In the genomic region with DNA sequence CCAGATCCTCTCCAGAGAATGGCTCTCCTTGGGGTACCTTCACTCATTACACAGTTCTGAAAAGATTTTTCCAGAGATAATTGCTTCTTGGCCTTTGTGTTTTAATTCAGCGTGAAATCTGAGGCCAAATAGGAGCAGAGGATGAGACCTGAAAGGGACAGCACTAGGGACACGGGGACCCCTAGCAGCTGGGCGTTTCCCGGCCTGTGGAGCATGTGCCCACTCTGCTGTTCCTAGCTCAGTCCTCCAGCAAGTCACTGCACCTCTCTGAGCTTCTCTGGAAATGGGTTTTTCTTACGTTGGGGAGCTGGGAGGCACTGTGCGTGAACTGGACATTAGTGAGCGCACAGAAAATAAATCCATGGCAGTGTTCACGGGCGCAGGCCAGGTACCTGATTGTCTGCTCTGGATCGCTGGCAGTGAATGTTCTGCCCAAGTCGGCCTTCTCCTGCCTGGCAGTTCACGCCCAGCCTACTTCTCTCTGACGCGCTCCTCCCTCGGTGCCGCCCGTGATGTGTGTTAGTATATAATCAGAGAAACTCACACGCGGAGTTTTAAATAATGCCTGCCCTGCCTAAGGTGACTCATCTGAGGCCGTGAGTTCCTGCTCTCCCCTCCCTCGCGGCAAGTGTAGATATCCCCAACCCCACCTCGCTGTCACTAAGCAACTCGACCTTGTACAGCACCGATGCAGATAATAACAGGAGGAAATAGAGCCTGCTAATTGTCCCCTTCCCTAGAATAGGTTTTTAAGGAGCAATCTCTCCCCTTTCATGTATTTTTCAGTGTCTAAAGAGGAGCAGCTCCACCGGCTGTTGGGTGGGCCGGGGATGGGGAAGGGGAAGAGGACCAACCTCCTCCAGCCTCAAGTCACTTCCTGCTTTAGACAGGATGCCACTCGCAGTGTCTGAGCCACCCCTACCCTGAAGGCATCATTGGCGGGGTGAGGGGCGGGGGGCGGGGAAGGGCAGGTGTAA, we compare ENCODE assay signal across 8 cellular contexts. TPM values are rescaled to one million over a fixed set of nuclear protein-coding genes. Genes with fewer than 3 reads are reported as not detected.
A peak's percentile ranks its signal among the peaks of the same experiment; 100 is the strongest.
DNase-seq lines count a peak whose midpoint lies in the region; ATAC-seq and TF ChIP-seq lines count a peak whose summit lies in the region.

No MANE protein-coding gene starts in this region.

- TF ChIP-seq CTCF in nephron progenitor cell (IDR thresholded peaks at IDR 0.05), result no peak

- no peaks in the 10 kb centered on the region for H3K9me3 ChIP-seq in HUES48 (ENCODE audit: control insufficient read depth, insufficient read depth, low read length)
- H3K9me3 ChIP-seq in muscle layer of duodenum (ENCODE audit: control insufficient read depth in 1 of 2, low read length in 2 of 2), result no peaks in the 10 kb centered on the region

- H3K36me3 ChIP-seq in HUES48 (ENCODE audit: control insufficient read depth, insufficient read depth, low read length) (peaks cover 7% of the 10 kb centered on the region), muscle layer of duodenum (ENCODE audit: control insufficient read depth in 1 of 2, insufficient read depth in 2 of 2, low read length in 2 of 2) (peaks cover 0 to 3% of the 10 kb centered on the region in 2 donors)

- no peaks in the 10 kb centered on the region for H3K9me3 Mint-ChIP-seq in nephron progenitor cell

- H3K4me1 Mint-ChIP-seq in nephron progenitor cell, result peaks cover 48% of the 10 kb centered on the region

- H3K36me3 Mint-ChIP-seq in nephron progenitor cell (ENCODE audit: low read depth), result peaks cover 2% of the 10 kb centered on the region

- H3K27me3 ChIP-seq in HUES48 (ENCODE audit: control insufficient read depth, insufficient read depth, low read length), result no peaks in the 10 kb centered on the region
- no peaks in the 10 kb centered on the region for H3K27me3 ChIP-seq in muscle layer of duodenum (ENCODE audit: low read depth, low read length)

- no peak overlapping the region for H3K9ac ChIP-seq in HUES48 (ENCODE audit: low read depth, low read length)

- H3K27ac Mint-ChIP-seq in nephron progenitor cell, result no peak overlapping the region

- DNase-seq in T-helper 1 cell (peak; percentile 17 to 67 (median 59)), amniotic epithelial cell (ENCODE audit: low read depth) (peak; percentile 85), ureter (ENCODE audit: low spot score) (peak; percentile 71), NCI-H2107 treated with DMSO at 0.1 percent for 48 hours (lab: John Stamatoyannopoulos, UW; ENCODE audit: unreplicated experiment) (no peak), nephron progenitor cell (no peak), left lobe of liver (ENCODE audit: low spot score) (no peak)

- no peak overlapping the region for H3K4me3 Mint-ChIP-seq in nephron progenitor cell

- H3K27ac ChIP-seq in HUES48 (ENCODE audit: low read depth, low read length) (peak overlapping the region; percentile 81), muscle layer of duodenum (ENCODE audit: low read length) (peak overlapping the region; percentile 90)

- peaks cover 32% of the 10 kb centered on the region for H3K27me3 Mint-ChIP-seq in nephron progenitor cell (ENCODE audit: low read depth, poor library complexity)

- H3K4me3 ChIP-seq in HUES48 (ENCODE audit: low read depth, low read length) (no peak overlapping the region), muscle layer of duodenum (ENCODE audit: low read depth in 1 of 2, low read length in 2 of 2) (no peak overlapping the region)

- ATAC-seq in left lobe of liver, result no peak

- H3K4me1 ChIP-seq in HUES48 (ENCODE audit: control insufficient read depth, insufficient read depth, low read length) (peaks cover 43% of the 10 kb centered on the region), muscle layer of duodenum (ENCODE audit: control insufficient read depth in 1 of 2, insufficient read depth in 2 of 2, low read length in 2 of 2) (peaks cover 0 to 5% of the 10 kb centered on the region in 2 donors)

RNA-seq across cellular contexts. Expression of a gene that starts 2.7 kb away (rescaled TPM):
- total RNA-seq in ureter (21.5 TPM), left lobe of liver (64.5 TPM)

RNA-seq across cellular contexts. Expression of a gene that starts 41.6 kb away (rescaled TPM):
- 35.6 TPM for total RNA-seq in ureter
- total RNA-seq in left lobe of liver, result 119 TPM

Comparison
In these comparisons a context has a peak if more than half of its experiments do, and no peak if none do; other contexts are left out.
1. DNase-seq: peak in T-helper 1 cell (5 of 5), amniotic epithelial cell (single experiment) and ureter (single experiment); none in NCI-H2107 treated with DMSO at 0.1 percent for 48 hours (single experiment), nephron progenitor cell (single experiment) and left lobe of liver (single experiment).